28 cellular contexts compared by ENCODE assay signal in genomic region chr5:170636206-170636605, GRCh38.
DNase-seq lines count a peak whose midpoint lies in the region; ATAC-seq and TF ChIP-seq lines count a peak whose summit lies in the region.
"Had no signal": no experiment of that assay in that cellular context is flagged by ENCODE, and none has a peak within 500 bp of the region (broad histone marks: within the 10 kb centered on the region; RNA-seq: fewer than 3 reads in every experiment).

No MANE protein-coding gene starts in this region.

- H3K4me1 ChIP-seq in H9 (ENCODE audit: insufficient read depth, low read length) (peaks cover 20% of the 10 kb centered on the region), endodermal cell (ENCODE audit: control insufficient read depth, insufficient read depth, low read length) (no peaks in the 10 kb centered on the region), sigmoid colon (peaks cover 0 to 35% (median 33%) of the 10 kb centered on the region in 4 donors), psoas muscle (no peaks in the 10 kb centered on the region)

- no peak for ATAC-seq in activated CD4-positive, CD25-positive, alpha-beta regulatory T cell treated with anti-CD3 and anti-CD28 coated beads, Interleukin-2, amount 50 U/mL, for 24 hours
- ATAC-seq in HG03565 (IDR thresholded peaks at IDR 0.05; ENCODE audit: unreplicated experiment) = no peak
- ATAC-seq in psoas muscle = no peak
- ATAC-seq: GM23338, Panc1 had no signal

- H3K27ac Mint-ChIP-seq in H9 = peak overlapping the region in 1 of 3 experiments; percentile 42; a peak in 1 of 7 replicates
- H3K27ac Mint-ChIP-seq in endodermal cell = no peak overlapping the region
- H3K27ac Mint-ChIP-seq: B cell; CD14-positive monocyte; CD8-positive, alpha-beta memory T cell; GM23338 had no signal

- WGBS in H9 (ENCODE audit: extremely low coverage, insufficient read length, low lambda C conversion rate) = no CpG with 5 or more reads among the region's 11 CpGs
- WGBS in endodermal cell (ENCODE audit: insufficient coverage in 1 of 2, insufficient read length in 1 of 2), 2 experiments = 93 to 97% methylated on average over 11 of the region's 11 CpGs
- 87 to 88% methylated on average over 11 of the region's 11 CpGs for WGBS in sigmoid colon, 2 donors
- WGBS in psoas muscle, 3 donors = 76 to 91% (median 86%) methylated on average over 7 to 11 of the region's 11 CpGs

- TF ChIP-seq CTCF in H9 (conservative IDR thresholded peaks at IDR 0.05) (no peak), endodermal cell (conservative IDR thresholded peaks at IDR 0.05) (no peak), sigmoid colon (IDR thresholded peaks at IDR 0.05) (no peak), psoas muscle (IDR thresholded peaks at IDR 0.05) (no peak)

- H3T11ph ChIP-seq in H9 (ENCODE audit: low read length) = no peak overlapping the region

- no peaks in the 10 kb centered on the region for H4K20me1 ChIP-seq in H9 (ENCODE audit: control insufficient read depth, insufficient read depth, insufficient read length)

- H3K23me2 ChIP-seq in H9 (ENCODE audit: insufficient read length, low read depth, low read length, poor library complexity, severe bottlenecking) = peaks cover 9% of the 10 kb centered on the region

- H3K4me1 Mint-ChIP-seq in H9 (peaks cover 40 to 46% of the 10 kb centered on the region in 2 experiments), endodermal cell (peaks cover 16% of the 10 kb centered on the region)

- H2BK120ac ChIP-seq in H9 (ENCODE audit: low read depth, low read length, poor library complexity, severe bottlenecking) = no peak overlapping the region

- H3K23ac ChIP-seq in H9 (ENCODE audit: insufficient read length, low read depth, low read length) = no peak overlapping the region

- H2BK15ac ChIP-seq in H9 (ENCODE audit: low read depth, low read length) = no peak overlapping the region

- H4K5ac ChIP-seq in H9 (ENCODE audit: insufficient read length, low read depth, low read length) = no peak overlapping the region

- no peak overlapping the region for H2AFZ ChIP-seq in H9 (ENCODE audit: low read length)
- H2AFZ ChIP-seq: GM23338 had no signal

- intact Hi-C loops in sigmoid colon (cut with DNase I) = no loop called here
- intact Hi-C loops in psoas muscle (cut with DNase I) = loop anchor here in 1 of 2 donors (10.0 kb wide), 1 partner anchor 149 kb away; the partner anchor contains the start of gene GABRP

- H2BK12ac ChIP-seq in H9 (ENCODE audit: insufficient read length, low read depth, low read length) = no peak overlapping the region

- H3K9ac ChIP-seq in H9 (ENCODE audit: extremely low read depth, insufficient read length, low read length) (no peak overlapping the region), endodermal cell (ENCODE audit: extremely low read depth, low read length, poor library complexity, severe bottlenecking) (no peak overlapping the region)

- H3K27me3 Mint-ChIP-seq in H9 (ENCODE audit: low read depth) (peaks cover 20% of the 10 kb centered on the region), endodermal cell (ENCODE audit: insufficient read depth) (peaks cover 9% of the 10 kb centered on the region)

- H3K18ac ChIP-seq in H9 (ENCODE audit: insufficient read length, low read depth, low read length) = no peak overlapping the region

- no peaks in the 10 kb centered on the region for H3K9me3 ChIP-seq in H9 (ENCODE audit: control insufficient read depth, low read depth, low read length)
- no peaks in the 10 kb centered on the region for H3K9me3 ChIP-seq in endodermal cell (ENCODE audit: control insufficient read depth, low read length)
- no peaks in the 10 kb centered on the region for H3K9me3 ChIP-seq in sigmoid colon
- H3K9me3 ChIP-seq in psoas muscle = no peaks in the 10 kb centered on the region

- H3K36me3 ChIP-seq in endodermal cell (ENCODE audit: control insufficient read depth, insufficient read depth, low read length) = no peaks in the 10 kb centered on the region
- H3K36me3 ChIP-seq in sigmoid colon = no peaks in the 10 kb centered on the region
- no peaks in the 10 kb centered on the region for H3K36me3 ChIP-seq in psoas muscle (ENCODE audit: insufficient read depth in 1 of 2, low read depth in 1 of 2)

- peak; percentile 4 for DNase-seq in activated CD4-positive, CD25-positive, alpha-beta regulatory T cell treated with anti-CD3 and anti-CD28 coated beads, Interleukin-2, amount 50 U/mL, for 72 hours
- DNase-seq in H9 = peak; percentile 20
- DNase-seq in endodermal cell = peak; percentile 17
- peak; percentile 40 for DNase-seq in sigmoid colon
- DNase-seq in psoas muscle = no peak
- DNase-seq: CD8-positive, alpha-beta memory T cell; DMS 273 treated with DMSO at 0.1 percent for 48 hours; DMS79; EL; GDM1; HCEC 1CT; KBM-7; MV-4-11; NCI-H1105; NCI-H1436 treated with DMSO at 0.1 percent for 48 hours; NCI-H187 treated with DMSO at 0.1 percent for 48 hours; NCI-H2107; NCI-H446 treated with DMSO at 0.1 percent for 48 hours; NCI-H526; SIG-M5 had no signal

- no peaks in the 10 kb centered on the region for H3K79me1 ChIP-seq in H9 (ENCODE audit: insufficient read depth, low read depth, low read length, poor library complexity, severe bottlenecking)

- H2AK5ac ChIP-seq in H9 (ENCODE audit: insufficient read length, low read length) = no peak overlapping the region

- no peak overlapping the region; a peak in 1 of 5 replicates for H3K4me3 Mint-ChIP-seq in H9
- H3K4me3 Mint-ChIP-seq in endodermal cell = no peak overlapping the region
- H3K4me3 Mint-ChIP-seq: B cell, CD14-positive monocyte, GM23338 had no signal

- H3K9me3 Mint-ChIP-seq in H9 (no peaks in the 10 kb centered on the region), endodermal cell (no peaks in the 10 kb centered on the region)
- H3K9me3 Mint-ChIP-seq: CD14-positive monocyte, GM23338 had no signal

- H2BK5ac ChIP-seq in H9 (ENCODE audit: insufficient read length, low read length) = no peak overlapping the region

- H3K79me2 ChIP-seq in H9 (ENCODE audit: insufficient read depth, low read length) = no peaks in the 10 kb centered on the region

- H3K27me3 ChIP-seq in H9 (ENCODE audit: insufficient read depth, low read length) = no peaks in the 10 kb centered on the region
- peaks cover 8% of the 10 kb centered on the region for H3K27me3 ChIP-seq in endodermal cell (ENCODE audit: control insufficient read depth, insufficient read depth, low read length, poor library complexity, severe bottlenecking)
- H3K27me3 ChIP-seq in sigmoid colon = no peaks in the 10 kb centered on the region
- H3K27me3 ChIP-seq in psoas muscle (ENCODE audit: insufficient read depth in 3 of 3, low read length in 2 of 3) = peaks cover 0 to 4% (median 0%) of the 10 kb centered on the region in 3 donors

- H3K36me3 Mint-ChIP-seq in H9 (ENCODE audit: insufficient read depth in 1 of 3, low read depth in 3 of 3) = no peaks in the 10 kb centered on the region
- H3K36me3 Mint-ChIP-seq in endodermal cell (ENCODE audit: low read depth) = no peaks in the 10 kb centered on the region
- H3K36me3 Mint-ChIP-seq: CD14-positive monocyte; CD8-positive, alpha-beta memory T cell had no signal

- no peak overlapping the region for H3K4me2 ChIP-seq in H9 (ENCODE audit: insufficient read depth, insufficient read length, low read length)
- H3K4me2 ChIP-seq: GM23338 had no signal

- H3K4me3 ChIP-seq in endodermal cell (ENCODE audit: low read length) (no peak overlapping the region), sigmoid colon (no peak overlapping the region), psoas muscle (no peak overlapping the region)
- H3K4me3 ChIP-seq: GM23338 had no signal

- no peak overlapping the region; the same call in 1 of the 2 replicates for H3K14ac ChIP-seq in H9 (ENCODE audit: insufficient read depth, low read length)

- H3K27ac ChIP-seq in H9 (ENCODE audit: insufficient read length, low read depth, low read length) (no peak overlapping the region), endodermal cell (ENCODE audit: low read depth, low read length) (no peak overlapping the region), sigmoid colon (no peak overlapping the region), psoas muscle (no peak overlapping the region)
- H3K27ac ChIP-seq: 22Rv1, RWPE1 had no signal

- H3K56ac ChIP-seq in H9 (ENCODE audit: insufficient read length, low read depth, low read length) = no peak overlapping the region

- H3K4ac ChIP-seq in H9 (ENCODE audit: low read depth, low read length) = no peak overlapping the region

- H2BK20ac ChIP-seq in H9 (ENCODE audit: low read depth, low read length, poor library complexity, severe bottlenecking) = no peak overlapping the region

- no peak for TF ChIP-seq EP300 in sigmoid colon (IDR thresholded peaks at IDR 0.05)

- no peak overlapping the region for H4K91ac ChIP-seq in H9 (ENCODE audit: insufficient read length, low read depth, low read length)

- H4K8ac ChIP-seq in H9 (replicated peaks; ENCODE audit: insufficient read length, low read depth, low read length) = no peak overlapping the region

- no peak for TF ChIP-seq POLR2A in sigmoid colon (IDR thresholded peaks at IDR 0.05)

Comparison
In these comparisons a context has a peak if more than half of its experiments do, and no peak if none do; other contexts are left out.
1. DNase-seq: peak in activated CD4-positive, CD25-positive, alpha-beta regulatory T cell treated with anti-CD3 and anti-CD28 coated beads, Interleukin-2, amount 50 U/mL, for 72 hours (single experiment), H9 (single experiment), endodermal cell (single experiment) and sigmoid colon (single experiment); none in psoas muscle (0 of 2).